24 cellular contexts compared by ENCODE assay signal in genomic region chr7:101494602-101495329, GRCh38.
DNase-seq lines count a peak whose midpoint lies in the region; ATAC-seq and TF ChIP-seq lines count a peak whose summit lies in the region.
"Had no signal": no experiment of that assay in that cellular context is flagged by ENCODE, and none has a peak within 500 bp of the region (broad histone marks: within the 10 kb centered on the region; RNA-seq: fewer than 3 reads in every experiment).

No MANE protein-coding gene starts in this region.

- no peaks in the 10 kb centered on the region for H4K20me1 ChIP-seq in BLaER1

- H3K4me3 ChIP-seq in BLaER1: no peak overlapping the region
- H3K4me3 ChIP-seq: A549, uterus had no signal

- ATAC-seq in WTC11: peak; percentile 65
- no peak for ATAC-seq in HG03280 (IDR thresholded peaks at IDR 0.05; ENCODE audit: unreplicated experiment)
- ATAC-seq: PC-3, T-cell had no signal

- no peak for TF ChIP-seq CTCF in WTC11 (IDR thresholded peaks at IDR 0.05)
- no peak for TF ChIP-seq CTCF in mesothelial cell of epicardium (IDR thresholded peaks at IDR 0.05; ENCODE audit: unreplicated experiment)

- POLR2A ChIA-PET in HEK293T (lab: Yijun Ruan, JAX): no interaction called here
- POLR2A ChIA-PET in WTC11 (lab: Charles Lee): interaction anchor here (0.6 to 1.3 kb wide), 2 partner anchors 58 to 173 kb away, joined by 4 read pairs; partner anchors contain the start of gene IFT22

- CTCF ChIA-PET in HEK293T (lab: Yijun Ruan, JAX): interaction anchor here (1.2 kb wide), 1 partner anchor 13 kb away, joined by 3 read pairs; no protein-coding TSS in a partner anchor
- CTCF ChIA-PET in WTC11 (lab: Charles Lee): interaction anchor here (0.7 to 1.8 kb wide), 3 partner anchors 12 to 400 kb away, joined by 3 to 4 read pairs (median 4); no protein-coding TSS in a partner anchor

- H3K36me3 Mint-ChIP-seq in WTC11 (no peaks in the 10 kb centered on the region), mesothelial cell of epicardium (peaks cover 2% of the 10 kb centered on the region)
- H3K36me3 Mint-ChIP-seq: CD14-positive monocyte, T-cell had no signal

- H3K4me3 Mint-ChIP-seq in WTC11: no peak overlapping the region
- peak overlapping the region; percentile 50 for H3K4me3 Mint-ChIP-seq in mesothelial cell of epicardium
- H3K4me3 Mint-ChIP-seq: CD14-positive monocyte, T-cell had no signal

- no peak overlapping the region for H3K9ac ChIP-seq in BLaER1

- H3K4me2 ChIP-seq in BLaER1: peak overlapping the region; percentile 65; the same call in 1 of the 2 replicates
- H3K4me2 ChIP-seq: A549 had no signal

- peaks cover 6% of the 10 kb centered on the region; the same call in 1 of the 2 replicates for H3K9me3 ChIP-seq in BLaER1
- H3K9me3 ChIP-seq: A549, neutrophil, uterus had no signal

- H3K4me1 Mint-ChIP-seq in WTC11 (peaks cover 43% of the 10 kb centered on the region), mesothelial cell of epicardium (peaks cover 17% of the 10 kb centered on the region)
- H3K4me1 Mint-ChIP-seq: CD14-positive monocyte, T-cell had no signal

- H3K27me3 ChIP-seq in BLaER1: no peaks in the 10 kb centered on the region
- H3K27me3 ChIP-seq: brain microvascular endothelial cell, neutrophil, uterus had no signal

- peak overlapping the region; percentile 81 for H3K27ac Mint-ChIP-seq in WTC11
- peak overlapping the region; percentile 96 for H3K27ac Mint-ChIP-seq in mesothelial cell of epicardium
- H3K27ac Mint-ChIP-seq: CD14-positive monocyte, T-cell had no signal

- no peaks in the 10 kb centered on the region for H3K27me3 Mint-ChIP-seq in WTC11 (ENCODE audit: low read depth)
- no peaks in the 10 kb centered on the region for H3K27me3 Mint-ChIP-seq in mesothelial cell of epicardium (ENCODE audit: low read depth)

- peaks cover 42% of the 10 kb centered on the region for H3K4me1 ChIP-seq in BLaER1
- H3K4me1 ChIP-seq: A549, uterus had no signal

- peak; percentile 46 for DNase-seq in HEK293T (ENCODE audit: extremely low spot score)
- peak; percentile 55 for DNase-seq in WTC11 (ENCODE audit: low spot score)
- DNase-seq in mesothelial cell of epicardium (ENCODE audit: low spot score in 2 of 2, unreplicated experiment in 2 of 2): no peak
- no peak for DNase-seq in NCI-H526 treated with DMSO at 0.1 percent for 48 hours (lab: John Stamatoyannopoulos, UW)
- DNase-seq in activated CD4-positive, alpha-beta T cell treated with anti-CD3 and anti-CD28 coated beads for 48 hours: no peak
- DNase-seq in NCI-H526 (lab: John Stamatoyannopoulos, UW): no peak
- DNase-seq: activated CD4-positive, alpha-beta T cell treated with anti-CD3 and anti-CD28 coated beads, Interleukin-2, amount 50 U/mL, for 1 hour; activated CD8-positive, alpha-beta memory T cell treated with anti-CD3 and anti-CD28 coated beads, Interleukin-2, amount 50 U/mL, for 48 hours; activated effector memory CD4-positive, alpha-beta T cell treated with Interleukin-2 at 50 U/mL for 16 hours; brain microvascular endothelial cell; DMS153; Kasumi-1; NCI-H1105 treated with DMSO at 0.1 percent for 48 hours; NCI-H2107; NCI-H524 treated with DMSO at 0.1 percent for 48 hours; PC-3; SIG-M5; T-cell; uterus had no signal

- no peaks in the 10 kb centered on the region for H3K9me3 Mint-ChIP-seq in WTC11
- no peaks in the 10 kb centered on the region for H3K9me3 Mint-ChIP-seq in mesothelial cell of epicardium
- H3K9me3 Mint-ChIP-seq: CD14-positive monocyte, T-cell had no signal

- H3K27ac ChIP-seq in BLaER1: no peak overlapping the region
- H3K27ac ChIP-seq: A549, brain microvascular endothelial cell, neutrophil, uterus had no signal

- H3K36me3 ChIP-seq in BLaER1: no peaks in the 10 kb centered on the region
- H3K36me3 ChIP-seq: brain microvascular endothelial cell, neutrophil, uterus had no signal

TF ChIP-seq in HEK293T, 16 proteins besides CTCF, POLR2A, EP300 and RAD21:
- TF ChIP-seq ARNT (IDR thresholded peaks at IDR 0.05) (no peak), FOXA1 (IDR thresholded peaks at IDR 0.05) (no peak), LEF1 (IDR thresholded peaks at IDR 0.05; ENCODE audit: borderline replicate concordance) (no peak), HDGF (IDR thresholded peaks at IDR 0.05; ENCODE audit: borderline replicate concordance) (no peak), FOXM1 (IDR thresholded peaks at IDR 0.05; ENCODE audit: borderline replicate concordance) (no peak), TARDBP (IDR thresholded peaks at IDR 0.05) (no peak), ELF4 (IDR thresholded peaks at IDR 0.05) (no peak), ZNF384 (IDR thresholded peaks at IDR 0.05) (no peak), BHLHE40 (IDR thresholded peaks at IDR 0.05; ENCODE audit: borderline replicate concordance) (no peak), CTBP1 (IDR thresholded peaks at IDR 0.05; ENCODE audit: borderline replicate concordance) (no peak), NFRKB (IDR thresholded peaks at IDR 0.05) (no peak), SP1 (IDR thresholded peaks at IDR 0.05) (no peak), L3MBTL2 (conservative IDR thresholded peaks at IDR 0.05) (no peak), SUZ12 (IDR thresholded peaks at IDR 0.05) (no peak), PKNOX1 (IDR thresholded peaks at IDR 0.05) (no peak), FOXK2 (IDR thresholded peaks at IDR 0.05) (no peak)
TF ChIP-seq in HEK293T: peak in this region for 0.

TF ChIP-seq in WTC11, 78 proteins besides CTCF, POLR2A, EP300 and RAD21:
- TF ChIP-seq, protein P1, sequence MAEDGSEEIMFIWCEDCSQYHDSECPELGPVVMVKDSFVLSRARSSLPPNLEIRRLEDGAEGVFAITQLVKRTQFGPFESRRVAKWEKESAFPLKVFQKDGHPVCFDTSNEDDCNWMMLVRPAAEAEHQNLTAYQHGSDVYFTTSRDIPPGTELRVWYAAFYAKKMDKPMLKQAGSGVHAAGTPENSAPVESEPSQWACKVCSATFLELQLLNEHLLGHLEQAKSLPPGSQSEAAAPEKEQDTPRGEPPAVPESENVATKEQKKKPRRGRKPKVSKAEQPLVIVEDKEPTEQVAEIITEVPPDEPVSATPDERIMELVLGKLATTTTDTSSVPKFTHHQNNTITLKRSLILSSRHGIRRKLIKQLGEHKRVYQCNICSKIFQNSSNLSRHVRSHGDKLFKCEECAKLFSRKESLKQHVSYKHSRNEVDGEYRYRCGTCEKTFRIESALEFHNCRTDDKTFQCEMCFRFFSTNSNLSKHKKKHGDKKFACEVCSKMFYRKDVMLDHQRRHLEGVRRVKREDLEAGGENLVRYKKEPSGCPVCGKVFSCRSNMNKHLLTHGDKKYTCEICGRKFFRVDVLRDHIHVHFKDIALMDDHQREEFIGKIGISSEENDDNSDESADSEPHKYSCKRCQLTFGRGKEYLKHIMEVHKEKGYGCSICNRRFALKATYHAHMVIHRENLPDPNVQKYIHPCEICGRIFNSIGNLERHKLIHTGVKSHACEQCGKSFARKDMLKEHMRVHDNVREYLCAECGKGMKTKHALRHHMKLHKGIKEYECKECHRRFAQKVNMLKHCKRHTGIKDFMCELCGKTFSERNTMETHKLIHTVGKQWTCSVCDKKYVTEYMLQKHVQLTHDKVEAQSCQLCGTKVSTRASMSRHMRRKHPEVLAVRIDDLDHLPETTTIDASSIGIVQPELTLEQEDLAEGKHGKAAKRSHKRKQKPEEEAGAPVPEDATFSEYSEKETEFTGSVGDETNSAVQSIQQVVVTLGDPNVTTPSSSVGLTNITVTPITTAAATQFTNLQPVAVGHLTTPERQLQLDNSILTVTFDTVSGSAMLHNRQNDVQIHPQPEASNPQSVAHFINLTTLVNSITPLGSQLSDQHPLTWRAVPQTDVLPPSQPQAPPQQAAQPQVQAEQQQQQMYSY (CRISPR knock-in tag; IDR thresholded peaks at IDR 0.05): 0 out of 2 replicates have a peak, but pooled peaks have one; percentile 40
- TF ChIP-seq E2F1 (CRISPR knock-in tag; IDR thresholded peaks at IDR 0.05): no peak
TF ChIP-seq in WTC11: peak in this region for 1.

Comparison
In these comparisons a context has a peak if more than half of its experiments do, and no peak if none do; other contexts are left out.
1. DNase-seq: peak in HEK293T (single experiment) and WTC11 (single experiment); none in mesothelial cell of epicardium (0 of 2), NCI-H526 treated with DMSO at 0.1 percent for 48 hours (single experiment), activated CD4-positive, alpha-beta T cell treated with anti-CD3 and anti-CD28 coated beads for 48 hours (single experiment) and NCI-H526 (0 of 2).